ENCODE assay signal across 8 cellular contexts in genomic region chr1:184163674-184164470, GRCh38.
DNase-seq lines count a peak whose midpoint lies in the region; ATAC-seq and TF ChIP-seq lines count a peak whose summit lies in the region.

No MANE protein-coding gene starts in this region.

- POLR2A ChIA-PET in activated CD4-positive, alpha-beta T cell treated with anti-CD3 and anti-CD28 coated beads for 36 hours (lab: Charles Lee) = interaction anchor here (0.7 kb wide), 1 partner anchor 24 kb away, joined by 5 read pairs; no protein-coding TSS in a partner anchor

- H3K4me3 Mint-ChIP-seq in activated CD4-positive, alpha-beta T cell treated with anti-CD3 and anti-CD28 coated beads for 36 hours = no peak overlapping the region

- no peaks in the 10 kb centered on the region for H3K36me3 Mint-ChIP-seq in activated CD4-positive, alpha-beta T cell treated with anti-CD3 and anti-CD28 coated beads for 36 hours (ENCODE audit: low read depth)

- peaks cover 3% of the 10 kb centered on the region for H3K4me1 Mint-ChIP-seq in activated CD4-positive, alpha-beta T cell treated with anti-CD3 and anti-CD28 coated beads for 36 hours

- H3K27me3 Mint-ChIP-seq in activated CD4-positive, alpha-beta T cell treated with anti-CD3 and anti-CD28 coated beads for 36 hours = no peaks in the 10 kb centered on the region

- ATAC-seq in activated CD4-positive, alpha-beta T cell treated with anti-CD3 and anti-CD28 coated beads for 36 hours = no peak
- ATAC-seq in HG02973 (IDR thresholded peaks at IDR 0.05; ENCODE audit: unreplicated experiment) (peak; percentile 89), SK-N-SH treated with all-trans-retinoic acid at 6 μM for 48 hours (peak; percentile 70)

- intact Hi-C loops in activated CD4-positive, alpha-beta T cell treated with anti-CD3 and anti-CD28 coated beads for 36 hours (cut with DNase I, micrococcal nuclease) = loop anchor here (5.0 to 10.0 kb wide), 7 partner anchors 87 to 1471 kb away; partner anchors contain the start of genes APOBEC4 (in 1 of the 2) and NIBAN1 (in 1 of the 2)

- CTCF ChIA-PET in activated CD4-positive, alpha-beta T cell treated with anti-CD3 and anti-CD28 coated beads for 36 hours (lab: Charles Lee) = interaction anchor here (0.6 to 1.0 kb wide), 2 partner anchors 59 to 218 kb away, joined by 3 read pairs; no protein-coding TSS in a partner anchor

- H3K9me3 Mint-ChIP-seq in activated CD4-positive, alpha-beta T cell treated with anti-CD3 and anti-CD28 coated beads for 36 hours (ENCODE audit: low read depth) = no peaks in the 10 kb centered on the region

- peak; percentile 30 for DNase-seq in activated CD4-positive, alpha-beta T cell treated with anti-CD3 and anti-CD28 coated beads for 36 hours
- DNase-seq in activated CD4-positive, alpha-beta T cell treated with anti-CD3 and anti-CD28 coated beads for 4 hours = no peak
- DNase-seq in lung microvascular endothelial cell (ENCODE audit: low read depth in 2 of 2) (peak; percentile 13 to 83), NCI-H1436 treated with DMSO at 0.1 percent for 48 hours (lab: John Stamatoyannopoulos, UW) (no peak), SK-N-DZ (ENCODE audit: low spot score) (no peak), activated gamma-delta T cell (lab: John Stamatoyannopoulos, UW) (no peak)

- no peak overlapping the region for H3K27ac Mint-ChIP-seq in activated CD4-positive, alpha-beta T cell treated with anti-CD3 and anti-CD28 coated beads for 36 hours

TF ChIP-seq in SK-N-SH treated with all-trans-retinoic acid at 6 μM for 48 hours, 23 proteins besides CTCF, POLR2A, EP300 and RAD21:
- TF ChIP-seq SNAI2 (CRISPR knock-in tag; IDR thresholded peaks at IDR 0.05) (no peak), TSHZ2 (CRISPR knock-in tag; IDR thresholded peaks at IDR 0.05) (no peak), ISL1 (CRISPR knock-in tag; IDR thresholded peaks at IDR 0.05) (no peak), ZNF565 (CRISPR knock-in tag; conservative IDR thresholded peaks at IDR 0.05; ENCODE audit: low read depth) (no peak), CSDC2 (CRISPR knock-in tag; IDR thresholded peaks at IDR 0.05) (no peak), BACH2 (CRISPR knock-in tag; IDR thresholded peaks at IDR 0.05; ENCODE audit: borderline replicate concordance) (no peak), ARNTL (CRISPR knock-in tag; IDR thresholded peaks at IDR 0.05; ENCODE audit: borderline replicate concordance, low read depth) (no peak)
- TF ChIP-seq, protein P1, sequence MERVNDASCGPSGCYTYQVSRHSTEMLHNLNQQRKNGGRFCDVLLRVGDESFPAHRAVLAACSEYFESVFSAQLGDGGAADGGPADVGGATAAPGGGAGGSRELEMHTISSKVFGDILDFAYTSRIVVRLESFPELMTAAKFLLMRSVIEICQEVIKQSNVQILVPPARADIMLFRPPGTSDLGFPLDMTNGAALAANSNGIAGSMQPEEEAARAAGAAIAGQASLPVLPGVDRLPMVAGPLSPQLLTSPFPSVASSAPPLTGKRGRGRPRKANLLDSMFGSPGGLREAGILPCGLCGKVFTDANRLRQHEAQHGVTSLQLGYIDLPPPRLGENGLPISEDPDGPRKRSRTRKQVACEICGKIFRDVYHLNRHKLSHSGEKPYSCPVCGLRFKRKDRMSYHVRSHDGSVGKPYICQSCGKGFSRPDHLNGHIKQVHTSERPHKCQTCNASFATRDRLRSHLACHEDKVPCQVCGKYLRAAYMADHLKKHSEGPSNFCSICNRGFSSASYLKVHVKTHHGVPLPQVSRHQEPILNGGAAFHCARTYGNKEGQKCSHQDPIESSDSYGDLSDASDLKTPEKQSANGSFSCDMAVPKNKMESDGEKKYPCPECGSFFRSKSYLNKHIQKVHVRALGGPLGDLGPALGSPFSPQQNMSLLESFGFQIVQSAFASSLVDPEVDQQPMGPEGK (CRISPR knock-in tag; IDR thresholded peaks at IDR 0.05; ENCODE audit: borderline replicate concordance) = no peak

Comparison
In these comparisons a context has a peak if more than half of its experiments do, and no peak if none do; other contexts are left out.
1. DNase-seq: peak in activated CD4-positive, alpha-beta T cell treated with anti-CD3 and anti-CD28 coated beads for 36 hours (single experiment) and lung microvascular endothelial cell (2 of 2); none in activated CD4-positive, alpha-beta T cell treated with anti-CD3 and anti-CD28 coated beads for 4 hours (0 of 2), NCI-H1436 treated with DMSO at 0.1 percent for 48 hours (single experiment), SK-N-DZ (single experiment) and activated gamma-delta T cell (single experiment).